Comparison of ENCODE assay signal across 14 cellular contexts in genomic region chr15:70071799-70072198, GRCh38.
"Had no signal": no experiment of that assay in that cellular context is flagged by ENCODE, and none has a peak within 500 bp of the region (broad histone marks: within the 10 kb centered on the region; RNA-seq: fewer than 3 reads in every experiment).

No MANE protein-coding gene starts in this region.

- H3K9ac ChIP-seq: parathyroid adenoma had no signal

- DNase-seq: activated CD4-positive, alpha-beta T cell treated with anti-CD3 and anti-CD28 coated beads for 36 hours; activated CD4-positive, alpha-beta T cell treated with anti-CD3 and anti-CD28 coated beads, Interleukin-2, amount 50 U/mL, for 48 hours; activated naive CD4-positive, alpha-beta T cell treated with Interleukin-2 at 50 U/mL for 16 hours; activated naive CD8-positive, alpha-beta T cell treated with anti-CD3 and anti-CD28 coated beads, Interleukin-2, amount 10 ng/mL, durations not matched to agents 7 days and 5 days; amygdala; mammary epithelial cell; sigmoid colon; stimulated activated naive CD4-positive, alpha-beta T cell; SW 1271; T-helper 2 cell; upper lobe of right lung had no signal

- H3K4me1 ChIP-seq: parathyroid adenoma had no signal

- H3K4me3 ChIP-seq: cardiac muscle cell, sigmoid colon, upper lobe of right lung had no signal

- H3K27me3 ChIP-seq: cardiac muscle cell, sigmoid colon, upper lobe of right lung had no signal

- H2AFZ ChIP-seq: parathyroid adenoma had no signal

- ATAC-seq: activated CD4-positive, alpha-beta T cell treated with anti-CD3 and anti-CD28 coated beads for 36 hours; left lobe of liver; upper lobe of right lung had no signal

- H3K27ac ChIP-seq: cardiac muscle cell, parathyroid adenoma, sigmoid colon, upper lobe of right lung had no signal

- H3K9me3 ChIP-seq: sigmoid colon, upper lobe of right lung had no signal
